Comparison of ENCODE assay signal across 8 cellular contexts in the genomic region with DNA sequence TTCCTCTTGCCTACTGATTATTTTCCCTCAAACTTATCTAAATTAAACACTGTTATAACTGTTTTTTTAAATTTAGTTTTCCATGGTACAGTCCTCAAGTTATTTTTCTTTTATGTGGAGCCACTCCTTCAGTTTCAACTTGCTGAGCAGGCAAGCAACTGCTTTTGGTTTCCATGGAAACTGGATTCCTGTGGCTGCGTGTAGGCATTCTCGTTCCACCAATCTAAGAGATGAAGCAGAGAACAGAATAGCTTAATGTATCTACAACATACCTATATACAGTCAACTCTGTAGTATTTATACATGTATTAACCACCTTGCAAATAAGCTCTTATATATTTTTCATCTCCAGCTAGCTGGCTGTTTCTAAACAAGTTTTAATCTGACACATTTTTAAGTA. TPM values are rescaled to one million over a fixed set of nuclear protein-coding genes. Genes with fewer than 3 reads are reported as not detected.
DNase-seq lines count a peak whose midpoint lies in the region; ATAC-seq and TF ChIP-seq lines count a peak whose summit lies in the region.

No MANE protein-coding gene starts in this region.

- no peak overlapping the region for H3K9ac ChIP-seq in colonic mucosa (ENCODE audit: low read depth in 2 of 2, low read length in 2 of 2)

- H3K4me1 Mint-ChIP-seq in activated CD8-positive, alpha-beta T cell treated with anti-CD3 and anti-CD28 coated beads, Interleukin-2, amount 10 ng/mL, durations not matched to agents 7 days and 5 days (ENCODE audit: low read depth) = peaks cover 10% of the 10 kb centered on the region
- peaks cover 4% of the 10 kb centered on the region for H3K4me1 Mint-ChIP-seq in activated CD8-positive, alpha-beta T cell treated with anti-CD3 and anti-CD28 coated beads for 36 hours (ENCODE audit: low read depth)

- no peak for TF ChIP-seq CTCF in activated CD8-positive, alpha-beta T cell treated with anti-CD3 and anti-CD28 coated beads for 36 hours (IDR thresholded peaks at IDR 0.05)
- TF ChIP-seq CTCF in thyroid gland (IDR thresholded peaks at IDR 0.05) (no peak), colonic mucosa (IDR thresholded peaks at IDR 0.05) (no peak)

- H3K27me3 ChIP-seq in thyroid gland (no peaks in the 10 kb centered on the region), colonic mucosa (no peaks in the 10 kb centered on the region)

- H3K4me3 ChIP-seq in thyroid gland (replicated peaks in 1 of 3) (no peak overlapping the region), colonic mucosa (no peak overlapping the region)

- H3K27ac ChIP-seq in thyroid gland (peak overlapping the region; percentile 27 to 57 (median 42)), colonic mucosa (no peak overlapping the region)

- H3K36me3 ChIP-seq in thyroid gland (no peaks in the 10 kb centered on the region), colonic mucosa (no peaks in the 10 kb centered on the region)

- H3K4me3 Mint-ChIP-seq in activated CD8-positive, alpha-beta T cell treated with anti-CD3 and anti-CD28 coated beads, Interleukin-2, amount 10 ng/mL, durations not matched to agents 7 days and 5 days = no peak overlapping the region
- H3K4me3 Mint-ChIP-seq in activated CD8-positive, alpha-beta T cell treated with anti-CD3 and anti-CD28 coated beads for 36 hours = no peak overlapping the region

- no peaks in the 10 kb centered on the region for H3K9me3 Mint-ChIP-seq in activated CD8-positive, alpha-beta T cell treated with anti-CD3 and anti-CD28 coated beads, Interleukin-2, amount 10 ng/mL, durations not matched to agents 7 days and 5 days (ENCODE audit: insufficient read depth)
- H3K9me3 Mint-ChIP-seq in activated CD8-positive, alpha-beta T cell treated with anti-CD3 and anti-CD28 coated beads for 36 hours = no peaks in the 10 kb centered on the region

- intact Hi-C loops in activated CD8-positive, alpha-beta T cell treated with anti-CD3 and anti-CD28 coated beads for 36 hours (cut with micrococcal nuclease) = no loop called here
- intact Hi-C loops in thyroid gland (cut with DNase I) = no loop called here
- intact Hi-C loops in colonic mucosa (cut with DNase I) = no loop called here

- POLR2A ChIA-PET in activated CD8-positive, alpha-beta T cell treated with anti-CD3 and anti-CD28 coated beads, Interleukin-2, amount 10 ng/mL, durations not matched to agents 7 days and 5 days (lab: Charles Lee) = interaction anchor here (0.6 kb wide), 1 partner anchor 460 kb away, joined by 4 read pairs; no protein-coding TSS in a partner anchor
- POLR2A ChIA-PET in activated CD8-positive, alpha-beta T cell treated with anti-CD3 and anti-CD28 coated beads for 36 hours (lab: Charles Lee) = interaction anchor here (1.2 kb wide), 1 partner anchor 55 kb away, joined by 3 read pairs; no protein-coding TSS in a partner anchor

- no peak for DNase-seq in activated CD8-positive, alpha-beta T cell treated with anti-CD3 and anti-CD28 coated beads, Interleukin-2, amount 10 ng/mL, durations not matched to agents 7 days and 5 days
- no peak for DNase-seq in activated CD8-positive, alpha-beta T cell treated with anti-CD3 and anti-CD28 coated beads for 36 hours
- DNase-seq in SW480 (ENCODE audit: low spot score) (peak; percentile 88), glomerular visceral epithelial cell (ENCODE audit: extremely low spot score) (peak; percentile 90), thyroid gland (peak; percentile 38 to 41), colonic mucosa (no peak)

- H3K9me3 ChIP-seq in thyroid gland = no peaks in the 10 kb centered on the region
- no peaks in the 10 kb centered on the region for H3K9me3 ChIP-seq in colonic mucosa

- H3K4me1 ChIP-seq in thyroid gland (peaks cover 14 to 22% of the 10 kb centered on the region in 2 donors), colonic mucosa (no peaks in the 10 kb centered on the region)

- peak overlapping the region; percentile 9 for H3K27ac Mint-ChIP-seq in activated CD8-positive, alpha-beta T cell treated with anti-CD3 and anti-CD28 coated beads, Interleukin-2, amount 10 ng/mL, durations not matched to agents 7 days and 5 days
- H3K27ac Mint-ChIP-seq in activated CD8-positive, alpha-beta T cell treated with anti-CD3 and anti-CD28 coated beads for 36 hours = no peak overlapping the region

- CTCF ChIA-PET in activated CD8-positive, alpha-beta T cell treated with anti-CD3 and anti-CD28 coated beads, Interleukin-2, amount 10 ng/mL, durations not matched to agents 7 days and 5 days (lab: Charles Lee) = no interaction called here
- CTCF ChIA-PET in activated CD8-positive, alpha-beta T cell treated with anti-CD3 and anti-CD28 coated beads for 36 hours (lab: Charles Lee) = no interaction called here

- no peaks in the 10 kb centered on the region for H3K27me3 Mint-ChIP-seq in activated CD8-positive, alpha-beta T cell treated with anti-CD3 and anti-CD28 coated beads, Interleukin-2, amount 10 ng/mL, durations not matched to agents 7 days and 5 days (ENCODE audit: low read depth)
- no peaks in the 10 kb centered on the region for H3K27me3 Mint-ChIP-seq in activated CD8-positive, alpha-beta T cell treated with anti-CD3 and anti-CD28 coated beads for 36 hours

- no peak for TF ChIP-seq POLR2A in thyroid gland (IDR thresholded peaks at IDR 0.05)

- peak; percentile 51 for ATAC-seq in activated CD8-positive, alpha-beta T cell treated with anti-CD3 and anti-CD28 coated beads, Interleukin-2, amount 10 ng/mL, durations not matched to agents 7 days and 5 days
- ATAC-seq in activated CD8-positive, alpha-beta T cell treated with anti-CD3 and anti-CD28 coated beads for 36 hours = no peak
- ATAC-seq in GM19324 (IDR thresholded peaks at IDR 0.05; ENCODE audit: low FRiP score, unreplicated experiment) (no peak), GM19467 (IDR thresholded peaks at IDR 0.05; ENCODE audit: unreplicated experiment) (no peak)

- peaks cover 37% of the 10 kb centered on the region for H3K36me3 Mint-ChIP-seq in activated CD8-positive, alpha-beta T cell treated with anti-CD3 and anti-CD28 coated beads, Interleukin-2, amount 10 ng/mL, durations not matched to agents 7 days and 5 days (ENCODE audit: low read depth)
- peaks cover 22% of the 10 kb centered on the region for H3K36me3 Mint-ChIP-seq in activated CD8-positive, alpha-beta T cell treated with anti-CD3 and anti-CD28 coated beads for 36 hours (ENCODE audit: low read depth)

- 5 to 6% methylated on average over 2 of the region's 2 CpGs for WGBS in thyroid gland, 2 donors

RNA-seq across cellular contexts. Expression of a gene that starts 25.8 kb away (rescaled TPM):
- 100 to 1,000 TPM; 368 to 375 TPM for total RNA-seq in activated CD8-positive, alpha-beta T cell treated with anti-CD3 and anti-CD28 coated beads, Interleukin-2, amount 10 ng/mL, durations not matched to agents 7 days and 5 days
- total RNA-seq in activated CD8-positive, alpha-beta T cell treated with anti-CD3 and anti-CD28 coated beads for 36 hours = 10 to 100 TPM; 57.9 to 60.2 TPM
- total RNA-seq in thyroid gland (100 to 1,000 TPM; 436 to 796 (median 612) TPM), colonic mucosa (100 to 1,000 TPM; 813 to 816 TPM)

RNA-seq across cellular contexts. Expression of a gene that starts 55.4 kb away (rescaled TPM):
- total RNA-seq in activated CD8-positive, alpha-beta T cell treated with anti-CD3 and anti-CD28 coated beads, Interleukin-2, amount 10 ng/mL, durations not matched to agents 7 days and 5 days = 10 to 100 TPM; 71.4 to 76.3 TPM
- 10 to 100 TPM; 74.1 to 74.5 TPM for total RNA-seq in activated CD8-positive, alpha-beta T cell treated with anti-CD3 and anti-CD28 coated beads for 36 hours
- total RNA-seq in thyroid gland (10 to 100 TPM; 52.6 to 84.5 (median 59.5) TPM), colonic mucosa (10 to 100 TPM; 37.3 to 37.7 TPM)

Comparison
In these comparisons a context has a peak if more than half of its experiments do, and no peak if none do; other contexts are left out.
1. RNA of a gene that starts 25.8 kb away (total RNA-seq): 813 to 816 TPM in colonic mucosa, 436 to 796 TPM in thyroid gland and 368 to 375 TPM in activated CD8-positive, alpha-beta T cell treated with anti-CD3 and anti-CD28 coated beads, Interleukin-2, amount 10 ng/mL, durations not matched to agents 7 days and 5 days; 57.9 to 60.2 TPM in activated CD8-positive, alpha-beta T cell treated with anti-CD3 and anti-CD28 coated beads for 36 hours; every median in the first group is over 4 times any median in the second.
2. DNase-seq: peak in SW480 (single experiment), glomerular visceral epithelial cell (single experiment) and thyroid gland (2 of 2); none in activated CD8-positive, alpha-beta T cell treated with anti-CD3 and anti-CD28 coated beads, Interleukin-2, amount 10 ng/mL, durations not matched to agents 7 days and 5 days (single experiment), activated CD8-positive, alpha-beta T cell treated with anti-CD3 and anti-CD28 coated beads for 36 hours (single experiment) and colonic mucosa (single experiment).